1 cellular context compared by ENCODE assay signal in genomic region chr6:36423101-36423824, GRCh38.
TF ChIP-seq lines count a peak whose summit lies in the region.

No MANE protein-coding gene starts in this region.

TF ChIP-seq in HEK293, 187 proteins besides CTCF, POLR2A, EP300 and RAD21 (continued from another document and continues in another):
- TF ChIP-seq ZNF488 (tag by site-specific recombination; IDR thresholded peaks at IDR 0.05) (no peak), ZBTB8A (tag by site-specific recombination; IDR thresholded peaks at IDR 0.05) (peak; percentile 24; the same call in 1 of the 2 replicates), ZNF239 (tag by site-specific recombination; IDR thresholded peaks at IDR 0.05) (no peak), ZNF248 (tag by site-specific recombination; IDR thresholded peaks at IDR 0.05) (no peak), ZNF530 (tag by site-specific recombination; IDR thresholded peaks at IDR 0.05; ENCODE audit: low read depth) (no peak), RBAK (tag by site-specific recombination; IDR thresholded peaks at IDR 0.05) (no peak), ZNF48 (tag by site-specific recombination; IDR thresholded peaks at IDR 0.05) (no peak), ZNF660 (tag by site-specific recombination; IDR thresholded peaks at IDR 0.05) (peak; percentile 94), ZBTB10 (tag by site-specific recombination; IDR thresholded peaks at IDR 0.05) (peak; percentile 70; the same call in 1 of the 2 replicates), ZNF473 (tag by site-specific recombination; IDR thresholded peaks at IDR 0.05) (no peak), ZNF114 (tag by site-specific recombination; IDR thresholded peaks at IDR 0.05) (no peak), ZNF596 (tag by site-specific recombination; IDR thresholded peaks at IDR 0.05) (no peak), TCF7L2 (IDR thresholded peaks at IDR 0.05; ENCODE audit: borderline replicate concordance, low read depth, low read length) (no peak), IKZF3 (tag by site-specific recombination; IDR thresholded peaks at IDR 0.05) (peak; percentile 72; the same call in 1 of the 2 replicates), ZNF280C (tag by site-specific recombination; IDR thresholded peaks at IDR 0.05) (no peak), ZNF529 (tag by site-specific recombination; IDR thresholded peaks at IDR 0.05; ENCODE audit: insufficient replicate concordance) (no peak), ZNF174 (tag by site-specific recombination; IDR thresholded peaks at IDR 0.05) (no peak), PRDM1 (tag by site-specific recombination; IDR thresholded peaks at IDR 0.05) (0 out of 2 replicates have a peak, but pooled peaks have one; percentile 27), ZNF560 (tag by site-specific recombination; IDR thresholded peaks at IDR 0.05; ENCODE audit: borderline replicate concordance) (no peak), ZNF311 (tag by site-specific recombination; IDR thresholded peaks at IDR 0.05; ENCODE audit: borderline replicate concordance) (no peak), ZNF785 (tag by site-specific recombination; IDR thresholded peaks at IDR 0.05) (no peak), ZNF658 (tag by site-specific recombination; IDR thresholded peaks at IDR 0.05) (no peak), ZBTB21 (tag by site-specific recombination; IDR thresholded peaks at IDR 0.05) (no peak), EGR2 (tag by site-specific recombination; IDR thresholded peaks at IDR 0.05; ENCODE audit: low read depth) (0 out of 2 replicates have a peak, but pooled peaks have one; percentile 11), ZNF544 (tag by site-specific recombination; IDR thresholded peaks at IDR 0.05) (no peak), ZNF76 (tag by site-specific recombination; IDR thresholded peaks at IDR 0.05; ENCODE audit: borderline replicate concordance, low read depth) (no peak), ZNF354C (tag by site-specific recombination; IDR thresholded peaks at IDR 0.05; ENCODE audit: borderline replicate concordance, low read depth) (no peak), HOXA7 (CRISPR knock-in tag; IDR thresholded peaks at IDR 0.05; ENCODE audit: borderline replicate concordance) (no peak), ZNF830 (tag by site-specific recombination; IDR thresholded peaks at IDR 0.05; ENCODE audit: low read depth) (no peak), ZNF223 (tag by site-specific recombination; IDR thresholded peaks at IDR 0.05) (no peak), ZNF510 (tag by site-specific recombination; IDR thresholded peaks at IDR 0.05; ENCODE audit: insufficient replicate concordance) (no peak), ZNF654 (tag by site-specific recombination; IDR thresholded peaks at IDR 0.05; ENCODE audit: low read depth) (peak; percentile 60), ZFP69B (tag by site-specific recombination; IDR thresholded peaks at IDR 0.05) (0 out of 2 replicates have a peak, but pooled peaks have one; percentile 45), ZNF623 (tag by site-specific recombination; IDR thresholded peaks at IDR 0.05) (no peak), ZNF621 (tag by site-specific recombination; IDR thresholded peaks at IDR 0.05) (no peak), ZNF2 (tag by site-specific recombination; IDR thresholded peaks at IDR 0.05) (peak; percentile 72; the same call in 1 of the 2 replicates), ZNF629 (tag by site-specific recombination; IDR thresholded peaks at IDR 0.05) (peak; percentile 53), ZNF747 (tag by site-specific recombination; IDR thresholded peaks at IDR 0.05) (no peak), MZF1 (tag by site-specific recombination; IDR thresholded peaks at IDR 0.05; ENCODE audit: borderline replicate concordance) (no peak), SALL2 (tag by site-specific recombination; IDR thresholded peaks at IDR 0.05; ENCODE audit: borderline replicate concordance) (no peak), ZNF19 (tag by site-specific recombination; IDR thresholded peaks at IDR 0.05; ENCODE audit: low read depth) (no peak), SETDB1 (IDR thresholded peaks at IDR 0.05; ENCODE audit: insufficient read length, low read length) (no peak), SCRT2 (tag by site-specific recombination; IDR thresholded peaks at IDR 0.05) (peak; percentile 99)
- TF ChIP-seq, protein P1, sequence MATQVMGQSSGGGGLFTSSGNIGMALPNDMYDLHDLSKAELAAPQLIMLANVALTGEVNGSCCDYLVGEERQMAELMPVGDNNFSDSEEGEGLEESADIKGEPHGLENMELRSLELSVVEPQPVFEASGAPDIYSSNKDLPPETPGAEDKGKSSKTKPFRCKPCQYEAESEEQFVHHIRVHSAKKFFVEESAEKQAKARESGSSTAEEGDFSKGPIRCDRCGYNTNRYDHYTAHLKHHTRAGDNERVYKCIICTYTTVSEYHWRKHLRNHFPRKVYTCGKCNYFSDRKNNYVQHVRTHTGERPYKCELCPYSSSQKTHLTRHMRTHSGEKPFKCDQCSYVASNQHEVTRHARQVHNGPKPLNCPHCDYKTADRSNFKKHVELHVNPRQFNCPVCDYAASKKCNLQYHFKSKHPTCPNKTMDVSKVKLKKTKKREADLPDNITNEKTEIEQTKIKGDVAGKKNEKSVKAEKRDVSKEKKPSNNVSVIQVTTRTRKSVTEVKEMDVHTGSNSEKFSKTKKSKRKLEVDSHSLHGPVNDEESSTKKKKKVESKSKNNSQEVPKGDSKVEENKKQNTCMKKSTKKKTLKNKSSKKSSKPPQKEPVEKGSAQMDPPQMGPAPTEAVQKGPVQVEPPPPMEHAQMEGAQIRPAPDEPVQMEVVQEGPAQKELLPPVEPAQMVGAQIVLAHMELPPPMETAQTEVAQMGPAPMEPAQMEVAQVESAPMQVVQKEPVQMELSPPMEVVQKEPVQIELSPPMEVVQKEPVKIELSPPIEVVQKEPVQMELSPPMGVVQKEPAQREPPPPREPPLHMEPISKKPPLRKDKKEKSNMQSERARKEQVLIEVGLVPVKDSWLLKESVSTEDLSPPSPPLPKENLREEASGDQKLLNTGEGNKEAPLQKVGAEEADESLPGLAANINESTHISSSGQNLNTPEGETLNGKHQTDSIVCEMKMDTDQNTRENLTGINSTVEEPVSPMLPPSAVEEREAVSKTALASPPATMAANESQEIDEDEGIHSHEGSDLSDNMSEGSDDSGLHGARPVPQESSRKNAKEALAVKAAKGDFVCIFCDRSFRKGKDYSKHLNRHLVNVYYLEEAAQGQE (tag by site-specific recombination; IDR thresholded peaks at IDR 0.05): no peak
- TF ChIP-seq, protein P2, sequence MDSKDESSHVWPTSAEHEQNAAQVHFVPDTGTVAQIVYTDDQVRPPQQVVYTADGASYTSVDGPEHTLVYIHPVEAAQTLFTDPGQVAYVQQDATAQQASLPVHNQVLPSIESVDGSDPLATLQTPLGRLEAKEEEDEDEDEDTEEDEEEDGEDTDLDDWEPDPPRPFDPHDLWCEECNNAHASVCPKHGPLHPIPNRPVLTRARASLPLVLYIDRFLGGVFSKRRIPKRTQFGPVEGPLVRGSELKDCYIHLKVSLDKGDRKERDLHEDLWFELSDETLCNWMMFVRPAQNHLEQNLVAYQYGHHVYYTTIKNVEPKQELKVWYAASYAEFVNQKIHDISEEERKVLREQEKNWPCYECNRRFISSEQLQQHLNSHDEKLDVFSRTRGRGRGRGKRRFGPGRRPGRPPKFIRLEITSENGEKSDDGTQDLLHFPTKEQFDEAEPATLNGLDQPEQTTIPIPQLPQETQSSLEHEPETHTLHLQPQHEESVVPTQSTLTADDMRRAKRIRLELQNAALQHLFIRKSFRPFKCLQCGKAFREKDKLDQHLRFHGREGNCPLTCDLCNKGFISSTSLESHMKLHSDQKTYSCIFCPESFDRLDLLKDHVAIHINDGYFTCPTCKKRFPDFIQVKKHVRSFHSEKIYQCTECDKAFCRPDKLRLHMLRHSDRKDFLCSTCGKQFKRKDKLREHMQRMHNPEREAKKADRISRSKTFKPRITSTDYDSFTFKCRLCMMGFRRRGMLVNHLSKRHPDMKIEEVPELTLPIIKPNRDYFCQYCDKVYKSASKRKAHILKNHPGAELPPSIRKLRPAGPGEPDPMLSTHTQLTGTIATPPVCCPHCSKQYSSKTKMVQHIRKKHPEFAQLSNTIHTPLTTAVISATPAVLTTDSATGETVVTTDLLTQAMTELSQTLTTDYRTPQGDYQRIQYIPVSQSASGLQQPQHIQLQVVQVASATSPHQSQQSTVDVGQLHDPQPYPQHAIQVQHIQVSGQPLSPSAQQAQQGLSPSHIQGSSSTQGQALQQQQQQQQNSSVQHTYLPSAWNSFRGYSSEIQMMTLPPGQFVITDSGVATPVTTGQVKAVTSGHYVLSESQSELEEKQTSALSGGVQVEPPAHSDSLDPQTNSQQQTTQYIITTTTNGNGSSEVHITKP (tag by site-specific recombination; IDR thresholded peaks at IDR 0.05): peak; percentile 29; the same call in 1 of the 2 replicates
- TF ChIP-seq, protein P3, sequence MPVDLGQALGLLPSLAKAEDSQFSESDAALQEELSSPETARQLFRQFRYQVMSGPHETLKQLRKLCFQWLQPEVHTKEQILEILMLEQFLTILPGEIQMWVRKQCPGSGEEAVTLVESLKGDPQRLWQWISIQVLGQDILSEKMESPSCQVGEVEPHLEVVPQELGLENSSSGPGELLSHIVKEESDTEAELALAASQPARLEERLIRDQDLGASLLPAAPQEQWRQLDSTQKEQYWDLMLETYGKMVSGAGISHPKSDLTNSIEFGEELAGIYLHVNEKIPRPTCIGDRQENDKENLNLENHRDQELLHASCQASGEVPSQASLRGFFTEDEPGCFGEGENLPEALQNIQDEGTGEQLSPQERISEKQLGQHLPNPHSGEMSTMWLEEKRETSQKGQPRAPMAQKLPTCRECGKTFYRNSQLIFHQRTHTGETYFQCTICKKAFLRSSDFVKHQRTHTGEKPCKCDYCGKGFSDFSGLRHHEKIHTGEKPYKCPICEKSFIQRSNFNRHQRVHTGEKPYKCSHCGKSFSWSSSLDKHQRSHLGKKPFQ (tag by site-specific recombination; IDR thresholded peaks at IDR 0.05): peak; percentile 52; the same call in 1 of the 2 replicates
- TF ChIP-seq, protein P4, sequence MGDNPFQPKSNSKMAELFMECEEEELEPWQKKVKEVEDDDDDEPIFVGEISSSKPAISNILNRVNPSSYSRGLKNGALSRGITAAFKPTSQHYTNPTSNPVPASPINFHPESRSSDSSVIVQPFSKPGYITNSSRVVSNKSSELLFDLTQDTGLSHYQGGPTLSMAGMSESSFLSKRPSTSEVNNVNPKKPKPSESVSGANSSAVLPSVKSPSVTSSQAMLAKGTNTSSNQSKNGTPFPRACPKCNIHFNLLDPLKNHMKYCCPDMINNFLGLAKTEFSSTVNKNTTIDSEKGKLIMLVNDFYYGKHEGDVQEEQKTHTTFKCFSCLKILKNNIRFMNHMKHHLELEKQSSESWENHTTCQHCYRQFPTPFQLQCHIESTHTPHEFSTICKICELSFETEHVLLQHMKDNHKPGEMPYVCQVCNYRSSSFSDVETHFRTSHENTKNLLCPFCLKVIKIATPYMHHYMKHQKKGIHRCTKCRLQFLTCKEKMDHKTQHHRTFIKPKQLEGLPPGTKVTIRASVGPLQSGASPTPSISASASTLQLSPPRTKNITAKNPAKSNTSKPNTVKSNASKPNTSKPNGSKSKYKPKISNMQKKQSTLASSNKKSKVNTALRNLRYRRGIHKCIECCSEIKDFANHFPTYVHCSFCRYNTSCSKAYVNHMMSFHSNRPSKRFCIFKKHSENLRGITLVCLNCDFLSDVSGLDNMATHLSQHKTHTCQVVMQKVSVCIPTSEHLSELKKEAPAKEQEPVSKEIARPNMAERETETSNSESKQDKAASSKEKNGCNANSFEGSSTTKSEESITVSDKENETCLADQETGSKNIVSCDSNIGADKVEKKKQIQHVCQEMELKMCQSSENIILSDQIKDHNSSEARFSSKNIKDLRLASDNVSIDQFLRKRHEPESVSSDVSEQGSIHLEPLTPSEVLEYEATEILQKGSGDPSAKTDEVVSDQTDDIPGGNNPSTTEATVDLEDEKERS (tag by site-specific recombination; IDR thresholded peaks at IDR 0.05): no peak
